Comparison of ENCODE assay signal across 28 cellular contexts in genomic region chr12:25287610-25288009, GRCh38.
"Had no signal": no experiment of that assay in that cellular context is flagged by ENCODE, and none has a peak within 500 bp of the region (broad histone marks: within the 10 kb centered on the region; RNA-seq: fewer than 3 reads in every experiment).

No MANE protein-coding gene starts in this region.

- H3K36me3 Mint-ChIP-seq: stimulated activated effector memory CD8-positive, alpha-beta T cell treated with anti-CD3 and anti-CD28 coated beads, Interleukin-12 subunit alpha, Interleukin-12 subunit beta, amount 100 ng/mL, for 72 hours; stimulated activated memory B cell treated with anti-CD40 and anti-IgM and Interleukin-4, amounts not matched to agents 10 μg/mL and 1 μg/mL and 100 μg/mL, for 72 hours had no signal

- H3K27me3 Mint-ChIP-seq: stimulated activated naive B cell treated with anti-CD40 and anti-IgM and Interleukin-4, amounts not matched to agents 10 μg/mL and 1 μg/mL and 100 μg/mL, for 72 hours; stimulated activated naive CD8-positive, alpha-beta T cell treated with anti-CD3 and anti-CD28 coated beads, Interleukin-15, amount 100 ng/mL, for 72 hours; stimulated activated naive CD8-positive, alpha-beta T cell treated with anti-CD3 and anti-CD28 coated beads, Interleukin-15, Interleukin-2, amounts not matched to agents 100 ng/mL and 50 ng/mL, for 24 hours; type B pancreatic cell had no signal

- H3K4me3 Mint-ChIP-seq: stimulated activated effector memory CD8-positive, alpha-beta T cell treated with anti-CD3 and anti-CD28 coated beads, Interleukin-12 subunit alpha, Interleukin-12 subunit beta, amount 100 ng/mL, for 72 hours; stimulated activated memory B cell treated with anti-CD40 and anti-IgM and Interleukin-4, amounts not matched to agents 10 μg/mL and 1 μg/mL and 100 μg/mL, for 72 hours; stimulated activated naive B cell treated with anti-CD40 and anti-IgM and Interleukin-4, amounts not matched to agents 10 μg/mL and 1 μg/mL and 100 μg/mL, for 72 hours; stimulated activated naive CD8-positive, alpha-beta T cell treated with anti-CD3 and anti-CD28 coated beads, Interleukin-15, amount 100 ng/mL, for 72 hours; stimulated activated naive CD8-positive, alpha-beta T cell treated with anti-CD3 and anti-CD28 coated beads, Interleukin-15, Interleukin-2, amounts not matched to agents 100 ng/mL and 50 ng/mL, for 24 hours; type B pancreatic cell had no signal

- H3K27ac Mint-ChIP-seq: stimulated activated effector memory CD8-positive, alpha-beta T cell treated with anti-CD3 and anti-CD28 coated beads, Interleukin-12 subunit alpha, Interleukin-12 subunit beta, amount 100 ng/mL, for 72 hours; stimulated activated memory B cell treated with anti-CD40 and anti-IgM and Interleukin-4, amounts not matched to agents 10 μg/mL and 1 μg/mL and 100 μg/mL, for 72 hours; stimulated activated naive B cell treated with anti-CD40 and anti-IgM and Interleukin-4, amounts not matched to agents 10 μg/mL and 1 μg/mL and 100 μg/mL, for 72 hours; stimulated activated naive CD8-positive, alpha-beta T cell treated with anti-CD3 and anti-CD28 coated beads, Interleukin-15, amount 100 ng/mL, for 72 hours; stimulated activated naive CD8-positive, alpha-beta T cell treated with anti-CD3 and anti-CD28 coated beads, Interleukin-15, Interleukin-2, amounts not matched to agents 100 ng/mL and 50 ng/mL, for 24 hours; type B pancreatic cell had no signal

- H3K27ac ChIP-seq: stomach, suprapubic skin, testis, thoracic aorta, thyroid gland, tibial artery, tibial nerve, transverse colon, upper lobe of left lung, upper lobe of right lung, uterus, vagina had no signal

- ATAC-seq: stimulated activated effector memory CD8-positive, alpha-beta T cell treated with anti-CD3 and anti-CD28 coated beads, Interleukin-12 subunit alpha, Interleukin-12 subunit beta, amount 100 ng/mL, for 72 hours; stimulated activated memory B cell treated with anti-CD40 and anti-IgM and Interleukin-4, amounts not matched to agents 10 μg/mL and 1 μg/mL and 100 μg/mL, for 72 hours; stimulated activated naive B cell treated with anti-CD40 and anti-IgM and Interleukin-4, amounts not matched to agents 10 μg/mL and 1 μg/mL and 100 μg/mL, for 72 hours; stimulated activated naive CD8-positive, alpha-beta T cell treated with anti-CD3 and anti-CD28 coated beads, Interleukin-15, amount 100 ng/mL, for 72 hours; stimulated activated naive CD8-positive, alpha-beta T cell treated with anti-CD3 and anti-CD28 coated beads, Interleukin-15, Interleukin-2, amounts not matched to agents 100 U/mL and 50 U/mL, for 24 hours; upper lobe of right lung had no signal

- DNase-seq: stimulated activated CD4-positive, alpha-beta T cell treated with anti-CD3 and anti-CD28 coated beads, Interleukin-2, amount 100 ng/mL, for 48 hours; stimulated activated CD4-positive, alpha-beta T cell treated with anti-CD3 and anti-CD28 coated beads, Interleukin-4, amount 100 ng/mL, for 1 hour; stimulated activated CD4-positive, alpha-beta T cell treated with anti-CD3 and anti-CD28 coated beads, Interleukin-4, amount 100 ng/mL, for 24 hours; stimulated activated CD4-positive, alpha-beta T cell treated with anti-CD3 and anti-CD28 coated beads, Interleukin-4, amount 100 ng/mL, for 4 hours; stimulated activated CD8-positive, alpha-beta memory T cell treated with anti-CD3 and anti-CD28 coated beads, Interleukin-4, amount 100 ng/mL, for 48 hours; stimulated activated naive B cell treated with anti-CD40 and anti-IgM and Interleukin-4, amounts not matched to agents 10 μg/mL and 1 μg/mL and 100 μg/mL, for 72 hours; stimulated activated naive CD4-positive, alpha-beta T cell; stimulated activated naive CD4-positive, alpha-beta T cell treated with Interleukin-2 at 50 U/mL for 16 hours; stimulated activated naive CD8-positive, alpha-beta T cell treated with anti-CD3 and anti-CD28 coated beads, Interleukin-15, amount 100 ng/mL, for 72 hours; stimulated activated naive CD8-positive, alpha-beta T cell treated with anti-CD3 and anti-CD28 coated beads, Interleukin-15, Interleukin-2, amounts not matched to agents 100 U/mL and 50 U/mL, for 24 hours; stomach; substantia nigra; testis; thyroid gland; tibial artery; transverse colon; trophoblast cell; upper lobe of left lung; upper lobe of right lung; uterus had no signal
